ENCODE assay signal across 8 cellular contexts in the genomic region with DNA sequence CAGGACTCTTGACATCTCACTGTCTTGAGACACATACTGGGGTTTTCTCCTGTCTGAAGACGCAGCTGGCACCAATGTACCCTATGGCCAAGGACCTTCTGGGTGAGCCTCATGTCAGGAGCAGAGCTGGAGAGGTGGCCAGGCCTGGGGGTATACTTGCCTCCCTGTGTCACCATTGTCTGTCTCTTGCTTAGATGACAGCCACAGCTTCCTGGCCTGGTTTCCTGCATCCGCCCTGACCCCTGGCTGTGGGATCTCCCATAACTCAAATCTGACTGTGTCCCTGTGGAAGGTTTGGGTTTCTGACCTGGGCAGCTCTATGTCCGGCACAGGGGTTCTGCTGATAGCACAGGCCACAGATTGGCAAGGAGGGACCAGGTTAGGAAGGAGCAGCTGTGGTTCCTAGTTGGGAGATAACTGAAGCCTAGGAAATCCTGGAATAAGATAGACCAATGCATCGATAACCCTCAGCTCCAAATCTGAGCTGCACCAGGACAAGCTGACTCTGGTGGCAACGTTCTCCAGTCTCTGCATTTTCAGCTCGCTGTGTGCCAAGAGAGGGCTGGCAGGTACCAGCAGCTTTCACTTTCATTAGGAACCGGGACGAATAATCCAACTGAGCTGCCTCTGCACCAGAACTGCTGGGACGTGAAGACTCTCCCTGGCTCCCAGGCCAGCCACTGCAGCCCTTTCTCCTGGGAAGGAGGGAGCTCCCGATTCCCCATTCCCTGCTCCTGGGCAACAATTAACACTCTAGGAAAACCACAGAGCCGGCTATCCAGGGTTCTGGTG. TPM values are rescaled to one million over a fixed set of nuclear protein-coding genes. Genes with fewer than 3 reads are reported as not detected.
A peak's percentile ranks its signal among the peaks of the same experiment; 100 is the strongest.
DNase-seq lines count a peak whose midpoint lies in the region; ATAC-seq and TF ChIP-seq lines count a peak whose summit lies in the region.

No MANE protein-coding gene starts in this region.

- peaks cover 48% of the 10 kb centered on the region for H3K36me3 Mint-ChIP-seq in activated B cell treated with CpG ODN at 0.5 μM for 24 hours (ENCODE audit: low read depth)

- peaks cover 39% of the 10 kb centered on the region for H3K79me2 ChIP-seq in DOHH2 (ENCODE audit: control insufficient read depth, low read length)

- H4K20me1 ChIP-seq in DOHH2 (ENCODE audit: control insufficient read depth, insufficient read depth, low read depth, low read length), result peaks cover 21% of the 10 kb centered on the region; the same call in 1 of the 2 replicates

- TF ChIP-seq POLR2A in heart left ventricle (IDR thresholded peaks at IDR 0.05) (no peak), prostate gland (IDR thresholded peaks at IDR 0.05) (no peak)

- CTCF ChIA-PET in activated B cell treated with CpG ODN at 0.5 μM for 24 hours (lab: Charles Lee), result interaction anchor here (0.6 to 1.6 kb wide), 4 partner anchors 9 to 416 kb away, joined by 3 to 7 read pairs (median 3); no protein-coding TSS in a partner anchor

- no peak overlapping the region for H3K27ac ChIP-seq in DOHH2 (ENCODE audit: low read depth, low read length)
- peak overlapping the region; percentile 33 to 96 (median 74) for H3K27ac ChIP-seq in heart left ventricle
- peak overlapping the region; percentile 47 to 64 for H3K27ac ChIP-seq in prostate gland

- H3K36me3 ChIP-seq in DOHH2 (ENCODE audit: control insufficient read depth, low read length) (peaks cover 32% of the 10 kb centered on the region), heart left ventricle (peaks cover 0 to 18% (median 6%) of the 10 kb centered on the region in 9 donors), prostate gland (no peaks in the 10 kb centered on the region)

- POLR2A ChIA-PET in activated B cell treated with CpG ODN at 0.5 μM for 24 hours (lab: Charles Lee), result interaction anchor here (0.5 to 2.2 kb wide), 9 partner anchors 10 to 890 kb away, joined by 3 to 15 read pairs (median 6); no protein-coding TSS in a partner anchor

- H3K4me1 Mint-ChIP-seq in activated B cell treated with CpG ODN at 0.5 μM for 24 hours, result peaks cover 80% of the 10 kb centered on the region

- intact Hi-C loops in activated B cell treated with CpG ODN at 0.5 μM for 24 hours (cut with micrococcal nuclease) (no loop called here), heart left ventricle (cut with DNase I) (no loop called here), prostate gland (cut with DNase I) (no loop called here)

- no peaks in the 10 kb centered on the region; the same call in 1 of the 2 replicates for H3F3A ChIP-seq in DOHH2 (ENCODE audit: control insufficient read depth, insufficient read depth)

- peak overlapping the region; percentile 4; the same call in 1 of the 2 replicates for H3K4me2 ChIP-seq in DOHH2 (ENCODE audit: low read length)

- H3K4me3 Mint-ChIP-seq in activated B cell treated with CpG ODN at 0.5 μM for 24 hours, result peak overlapping the region; percentile 44

- H3K4me1 ChIP-seq in DOHH2 (ENCODE audit: control insufficient read depth, low read length) (peaks cover 49% of the 10 kb centered on the region), heart left ventricle (peaks cover 15 to 90% (median 81%) of the 10 kb centered on the region in 12 donors), prostate gland (replicated peaks) (peaks cover 5% of the 10 kb centered on the region)

- H3K27ac Mint-ChIP-seq in activated B cell treated with CpG ODN at 0.5 μM for 24 hours, result peak overlapping the region; percentile 81

- ATAC-seq in activated B cell treated with CpG ODN at 0.5 μM for 24 hours (ENCODE audit: low read depth), result no peak
- peak in 2 of 4 donors; percentile 11 to 13 for ATAC-seq in heart left ventricle
- ATAC-seq in GM18909 (IDR thresholded peaks at IDR 0.05; ENCODE audit: poor library complexity, unreplicated experiment), result no peak

- no peaks in the 10 kb centered on the region for H3K9me2 ChIP-seq in DOHH2 (replicated peaks; ENCODE audit: control insufficient read depth, low read length)

- H3K27me3 ChIP-seq in DOHH2 (ENCODE audit: control insufficient read depth, low read length), result no peaks in the 10 kb centered on the region
- H3K27me3 ChIP-seq in heart left ventricle, result no peaks in the 10 kb centered on the region
- no peaks in the 10 kb centered on the region for H3K27me3 ChIP-seq in prostate gland (replicated peaks; ENCODE audit: insufficient read depth)

- H3K27me3 Mint-ChIP-seq in activated B cell treated with CpG ODN at 0.5 μM for 24 hours, result no peaks in the 10 kb centered on the region

- H3K9me3 Mint-ChIP-seq in activated B cell treated with CpG ODN at 0.5 μM for 24 hours, result no peaks in the 10 kb centered on the region

- H3K9me3 ChIP-seq in DOHH2 (ENCODE audit: control insufficient read depth, insufficient read depth, low read length) (no peaks in the 10 kb centered on the region), heart left ventricle (no peaks in the 10 kb centered on the region), prostate gland (no peaks in the 10 kb centered on the region)

- no peak for DNase-seq in activated B cell treated with CpG ODN at 0.5 μM for 24 hours
- DNase-seq in heart left ventricle, result peak in 3 of 5 donors; percentile 42 to 53 (median 44)
- DNase-seq in prostate gland (ENCODE audit: low spot score), result peak; percentile 48
- DNase-seq in globus pallidus (ENCODE audit: low spot score), result no peak
- DNase-seq in NCI-H146 (lab: John Stamatoyannopoulos, UW), result no peak
- DNase-seq in HT-29 (ENCODE audit: low spot score), result no peak

- H3K4me3 ChIP-seq in DOHH2 (ENCODE audit: low read length), result no peak overlapping the region
- peak overlapping the region in 9 of 12 donors; percentile 21 to 99 (median 35) for H3K4me3 ChIP-seq in heart left ventricle
- peak overlapping the region in 1 of 2 donors; percentile 24 for H3K4me3 ChIP-seq in prostate gland

- 13 to 28% (median 23%) methylated on average over 5 to 11 of the region's 11 CpGs for WGBS in heart left ventricle, 4 donors
- 20% methylated on average over 11 of the region's 11 CpGs for WGBS in prostate gland

- TF ChIP-seq CTCF in DOHH2 (IDR thresholded peaks at IDR 0.05; ENCODE audit: low read depth, low read length, poor library complexity, severe bottlenecking), result no peak
- TF ChIP-seq CTCF in activated B cell treated with CpG ODN at 0.5 μM for 24 hours (IDR thresholded peaks at IDR 0.05), result no peak
- peak in 2 of 12 donors; percentile 19 to 23 for TF ChIP-seq CTCF in heart left ventricle (IDR thresholded peaks at IDR 0.05)
- no peak for TF ChIP-seq CTCF in prostate gland (IDR thresholded peaks at IDR 0.05)

RNA-seq across cellular contexts. Expression of gene DEXI, which starts 5.0 kb away (rescaled TPM):
- total RNA-seq in activated B cell treated with CpG ODN at 0.5 μM for 24 hours, result 18.0 and 19.8 TPM in 2 replicates
- 100 to 1,000 TPM in 3 of 9 donors, 10 to 100 TPM in 6; 57.2 to 141 (median 82.4) TPM for total RNA-seq in heart left ventricle
- polyA plus RNA-seq in heart left ventricle, result 100 to 1,000 TPM in 1 of 2 donors, 10 to 100 TPM in 1; 99.9 to 119 TPM
- 10 to 100 TPM; 95.5 to 96.9 TPM for total RNA-seq in prostate gland
- total RNA-seq in HT-29 (2014; rRNA removed; shearing (Covaris generic)), result 47.7 and 54.8 TPM in 2 replicates

RNA-seq across cellular contexts. Expression of gene CLEC16A, which starts 7.1 kb away (rescaled TPM):
- 53.4 and 57.6 TPM in 2 replicates for total RNA-seq in activated B cell treated with CpG ODN at 0.5 μM for 24 hours
- 10 to 100 TPM; 20.3 to 41.1 (median 23.7) TPM for total RNA-seq in heart left ventricle
- polyA plus RNA-seq in heart left ventricle, result 10 to 100 TPM; 13.8 to 28.5 TPM
- 10 to 100 TPM; 26.1 to 52.2 TPM for total RNA-seq in prostate gland
- 12.7 and 13.5 TPM in 2 replicates for total RNA-seq in HT-29 (2014; rRNA removed; shearing (Covaris generic))

Comparison
In these comparisons a context has a peak if more than half of its experiments do, and no peak if none do; other contexts are left out.
1. DNase-seq: peak in heart left ventricle (3 of 5) and prostate gland (single experiment); none in activated B cell treated with CpG ODN at 0.5 μM for 24 hours (single experiment), globus pallidus (single experiment), NCI-H146 (single experiment) and HT-29 (single experiment).